10 cellular contexts compared by ENCODE assay signal in genomic region chr18:74292541-74292858, GRCh38. TPM values are rescaled to one million over a fixed set of nuclear protein-coding genes. Genes with fewer than 3 reads are reported as not detected.
DNase-seq lines count a peak whose midpoint lies in the region; ATAC-seq, FAIRE-seq and TF ChIP-seq lines count a peak whose summit lies in the region.
"Had no signal": no experiment of that assay in that cellular context is flagged by ENCODE, and none has a peak within 500 bp of the region (broad histone marks: within the 10 kb centered on the region; RNA-seq: fewer than 3 reads in every experiment).

No MANE protein-coding gene starts in this region.

- H3K27me3 Mint-ChIP-seq in activated T-cell treated with anti-CD3 and anti-CD28 coated beads, Interleukin-2, amount 50 U/mL, for 4 hours (ENCODE audit: low read depth) = no peaks in the 10 kb centered on the region
- no peaks in the 10 kb centered on the region for H3K27me3 Mint-ChIP-seq in astrocyte (ENCODE audit: low read depth, unreplicated experiment)

- no peak for FAIRE-seq in astrocyte (lab: Jason Lieb, UNC)

- H4K20me1 ChIP-seq in astrocyte (ENCODE audit: insufficient read depth, low read length) = no peaks in the 10 kb centered on the region

- no peak overlapping the region for H3K27ac ChIP-seq in astrocyte (ENCODE audit: low read depth, low read length)
- H3K27ac ChIP-seq in tibial nerve = peak overlapping the region; percentile 28 to 87 (median 73)

- 8 to 10% methylated on average over 4 of the region's 4 CpGs for WGBS in lower leg skin, 2 donors
- WGBS in tibial nerve, 2 donors = 2 to 11% methylated on average over 4 of the region's 4 CpGs

- H3K9me3 ChIP-seq in astrocyte (ENCODE audit: insufficient read depth, low read depth, low read length) = no peaks in the 10 kb centered on the region
- no peaks in the 10 kb centered on the region for H3K9me3 ChIP-seq in tibial nerve

- H3K27ac Mint-ChIP-seq in astrocyte (ENCODE audit: unreplicated experiment) = no peak overlapping the region

- peaks cover 2% of the 10 kb centered on the region for H3K4me1 ChIP-seq in astrocyte (ENCODE audit: insufficient read depth, low read length)
- peaks cover 0 to 42% (median 12%) of the 10 kb centered on the region in 4 donors for H3K4me1 ChIP-seq in tibial nerve

- H3K36me3 Mint-ChIP-seq in activated T-cell treated with anti-CD3 and anti-CD28 coated beads, Interleukin-2, amount 50 U/mL, for 4 hours (ENCODE audit: insufficient read depth) = no peaks in the 10 kb centered on the region
- no peaks in the 10 kb centered on the region for H3K36me3 Mint-ChIP-seq in astrocyte (ENCODE audit: low read depth, unreplicated experiment)

- no peak for TF ChIP-seq EP300 in tibial nerve (IDR thresholded peaks at IDR 0.05)

- peak overlapping the region; percentile 98 for H3K4me3 ChIP-seq in astrocyte (ENCODE audit: insufficient read depth, low read depth, low read length)
- peak overlapping the region; percentile 35 for H3K4me3 ChIP-seq in lower leg skin (ENCODE audit: low read depth, poor library complexity, severe bottlenecking)
- H3K4me3 ChIP-seq in tibial nerve = peak overlapping the region; percentile 84 to 100 (median 93)

- H2AFZ ChIP-seq in astrocyte (ENCODE audit: low read depth, low read length) = peak overlapping the region; percentile 99

- intact Hi-C loops in lower leg skin (cut with DNase I; ENCODE audit: low total_unique reads) = no loop called here

- no peaks in the 10 kb centered on the region for H3K36me3 ChIP-seq in astrocyte (ENCODE audit: insufficient read depth, low read length)
- H3K36me3 ChIP-seq in tibial nerve = no peaks in the 10 kb centered on the region

- no peak for ATAC-seq in activated T-cell treated with anti-CD3 and anti-CD28 coated beads, Interleukin-2, amount 50 U/mL, for 4 hours
- ATAC-seq in left lobe of liver (no peak), GM18907 (IDR thresholded peaks at IDR 0.05; ENCODE audit: unreplicated experiment) (no peak)

- peaks cover 16% of the 10 kb centered on the region for H3K4me1 Mint-ChIP-seq in activated T-cell treated with anti-CD3 and anti-CD28 coated beads, Interleukin-2, amount 50 U/mL, for 4 hours (ENCODE audit: low read depth)
- peaks cover 5% of the 10 kb centered on the region for H3K4me1 Mint-ChIP-seq in astrocyte (ENCODE audit: low read depth, unreplicated experiment)

- no peaks in the 10 kb centered on the region for H3K79me2 ChIP-seq in astrocyte (ENCODE audit: insufficient read depth, low read length)

- H3K4me2 ChIP-seq in astrocyte (ENCODE audit: low read length) = peak overlapping the region; percentile 97

- H3K27me3 ChIP-seq in astrocyte (ENCODE audit: insufficient read depth, low read length) (no peaks in the 10 kb centered on the region), tibial nerve (no peaks in the 10 kb centered on the region)

- TF ChIP-seq POLR2A in lower leg skin (IDR thresholded peaks at IDR 0.05) = no peak
- TF ChIP-seq POLR2A in tibial nerve (IDR thresholded peaks at IDR 0.05) = no peak

- DNase-seq in activated T-cell treated with anti-CD3 and anti-CD28 coated beads, Interleukin-2, amount 50 U/mL, for 4 hours = no peak
- DNase-seq in activated T-cell treated with anti-CD3 and anti-CD28 coated beads for 4 hours (no peak), astrocyte (ENCODE audit: low read depth) (no peak), lower leg skin (ENCODE audit: low spot score in 2 of 2) (no peak), tibial nerve (ENCODE audit: low spot score in 2 of 2) (no peak), left lobe of liver (ENCODE audit: low spot score) (no peak), HUDEP-2 (lab: John Stamatoyannopoulos, UW; ENCODE audit: unreplicated experiment in 76 of 76) (no peak)

- TF ChIP-seq CTCF in astrocyte (IDR thresholded peaks at IDR 0.05; ENCODE audit: insufficient read depth, low read depth, low read length) (no peak), lower leg skin (IDR thresholded peaks at IDR 0.05) (no peak), tibial nerve (IDR thresholded peaks at IDR 0.05) (no peak)

- H3K9me3 Mint-ChIP-seq in activated T-cell treated with anti-CD3 and anti-CD28 coated beads, Interleukin-2, amount 50 U/mL, for 4 hours = no peaks in the 10 kb centered on the region
- H3K9me3 Mint-ChIP-seq in astrocyte (ENCODE audit: unreplicated experiment) = no peaks in the 10 kb centered on the region

- peak overlapping the region; percentile 78 for H3K9ac ChIP-seq in astrocyte (ENCODE audit: low read length)

- H3K4me3 Mint-ChIP-seq in activated T-cell treated with anti-CD3 and anti-CD28 coated beads, Interleukin-2, amount 50 U/mL, for 4 hours = peak overlapping the region; percentile 95
- H3K4me3 Mint-ChIP-seq in astrocyte (ENCODE audit: unreplicated experiment) = peak overlapping the region; percentile 90

RNA-seq across cellular contexts. Expression of gene CYB5A, which starts 0.7 kb away (rescaled TPM):
- 10 to 100 TPM; 40.6 to 46.5 (median 45.9) TPM for total RNA-seq in activated T-cell treated with anti-CD3 and anti-CD28 coated beads, Interleukin-2, amount 50 U/mL, for 4 hours
- total RNA-seq in astrocyte (39.5 and 45.7 TPM in 2 replicates), lower leg skin (100 to 1,000 TPM; 106 to 290 (median 173) TPM), tibial nerve (100 to 1,000 TPM; 232 to 490 (median 267) TPM), left lobe of liver (984 TPM)

RNA-seq across cellular contexts. Expression of gene C18orf63, which starts 23.1 kb away (rescaled TPM):
- not detected for total RNA-seq in activated T-cell treated with anti-CD3 and anti-CD28 coated beads, Interleukin-2, amount 50 U/mL, for 4 hours
- not detected in 2 replicates for total RNA-seq in astrocyte
- total RNA-seq in lower leg skin = not detected
- not detected for total RNA-seq in tibial nerve
- total RNA-seq in left lobe of liver = not detected
- total RNA-seq: Daoy, dermis microvascular lymphatic vessel endothelial cell had no signal

Comparison
In these comparisons a context has a peak if more than half of its experiments do, and no peak if none do; other contexts are left out.
1. H3K4me3 ChIP-seq: peak in every context shown above with its lines; median percentile 98 in astrocyte; 93 in tibial nerve; 35 in lower leg skin.